ENCODE assay signal across 19 cellular contexts in the genomic region with DNA sequence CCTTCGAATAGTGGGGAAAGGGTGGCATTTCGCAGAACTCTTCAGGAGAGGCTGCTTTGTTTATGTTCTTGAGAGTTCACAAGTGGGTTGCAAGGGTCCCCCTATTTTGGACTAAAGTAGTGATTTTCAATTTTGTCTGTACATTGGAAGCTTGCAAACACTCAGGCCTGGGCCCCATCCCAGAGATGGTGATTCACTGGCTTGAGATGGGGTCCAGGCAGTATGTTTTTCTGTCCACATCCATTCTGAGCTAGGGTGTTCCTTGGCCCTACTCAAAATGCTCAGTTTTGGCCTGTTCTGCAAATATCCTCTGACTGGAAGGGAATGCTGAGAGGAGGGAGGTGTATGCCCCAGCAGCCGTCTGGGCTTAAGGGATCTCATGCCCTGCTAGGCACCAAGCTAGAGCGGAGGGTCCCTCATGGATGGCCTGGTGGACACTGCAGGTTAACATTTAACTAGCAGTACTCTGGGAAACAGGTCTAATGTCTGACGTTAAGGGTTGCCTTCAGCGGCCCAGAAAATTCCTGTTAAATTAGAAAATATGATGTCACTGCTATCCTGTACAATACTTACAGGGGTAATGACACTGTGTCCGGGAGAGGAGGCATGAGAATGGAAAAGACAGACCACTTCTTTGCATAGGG.
"Had no signal": no experiment of that assay in that cellular context is flagged by ENCODE, and none has a peak within 500 bp of the region (broad histone marks: within the 10 kb centered on the region; RNA-seq: fewer than 3 reads in every experiment).

No MANE protein-coding gene starts in this region.

- DNase-seq: activated CD8-positive, alpha-beta memory T cell treated with anti-CD3 and anti-CD28 coated beads, Interleukin-2, amount 50 U/mL, for 4 hours; activated naive CD4-positive, alpha-beta T cell; activated naive CD8-positive, alpha-beta T cell treated with anti-CD3 and anti-CD28 coated beads for 36 hours; activated T-cell treated with anti-CD3 and anti-CD28 coated beads, Interleukin-2, amount 50 U/mL, for 4 hours; foreskin fibroblast; islet precursor cell; left colon; lower lobe of right lung; naive B cell; stimulated activated CD4-positive, alpha-beta T cell treated with anti-CD3 and anti-CD28 coated beads, Interleukin-12 subunit alpha, Interleukin-12 subunit beta, amount 100 ng/mL, for 4 hours; stimulated activated CD4-positive, alpha-beta T cell treated with anti-CD3 and anti-CD28 coated beads, Interleukin-4, amount 100 ng/mL, for 4 hours; stimulated activated naive CD8-positive, alpha-beta T cell treated with anti-CD3 and anti-CD28 coated beads, Interleukin-15, Interleukin-2, amounts not matched to agents 100 U/mL and 50 U/mL, for 24 hours; T-helper 1 cell had no signal

- H3K9me3 ChIP-seq: breast epithelium, lower lobe of right lung, prostate gland, right atrium auricular region had no signal

- H3K9me3 Mint-ChIP-seq: activated naive CD8-positive, alpha-beta T cell treated with anti-CD3 and anti-CD28 coated beads for 36 hours; activated T-cell treated with anti-CD3 and anti-CD28 coated beads, Interleukin-2, amount 50 U/mL, for 4 hours; activated T-helper 2 cell treated with anti-CD3 and anti-CD28 coated beads, Interferon-gamma antibody, Interleukin-2, Interleukin-4, amounts not matched to agents 10 μg/mL and 5 μg/mL and 100 μg/mL, durations not matched to agents 14 hours and 24 hours and 36 hours; central memory CD8-positive, alpha-beta T cell; naive B cell; neural progenitor cell had no signal

- H3K9ac ChIP-seq: neural progenitor cell had no signal

- H3K36me3 Mint-ChIP-seq: activated naive CD8-positive, alpha-beta T cell treated with anti-CD3 and anti-CD28 coated beads for 36 hours; neural progenitor cell had no signal

- H3K27ac ChIP-seq: breast epithelium, lower lobe of right lung, neural progenitor cell, prostate gland, right atrium auricular region had no signal

- H3K4me1 Mint-ChIP-seq: central memory CD8-positive, alpha-beta T cell had no signal

- H3K4me3 Mint-ChIP-seq: activated naive CD8-positive, alpha-beta T cell treated with anti-CD3 and anti-CD28 coated beads for 36 hours; activated T-cell treated with anti-CD3 and anti-CD28 coated beads, Interleukin-2, amount 50 U/mL, for 4 hours; central memory CD8-positive, alpha-beta T cell; naive B cell; neural progenitor cell had no signal

- H2AFZ ChIP-seq: neural progenitor cell had no signal

- ATAC-seq: activated T-cell treated with anti-CD3 and anti-CD28 coated beads, Interleukin-2, amount 50 U/mL, for 4 hours; left colon; lower lobe of right lung; stimulated activated naive CD8-positive, alpha-beta T cell treated with anti-CD3 and anti-CD28 coated beads, Interleukin-15, Interleukin-2, amounts not matched to agents 100 U/mL and 50 U/mL, for 24 hours had no signal

- H3K4me1 ChIP-seq: breast epithelium, lower lobe of right lung, prostate gland, right atrium auricular region had no signal

- H3K36me3 ChIP-seq: breast epithelium, lower lobe of right lung, neural progenitor cell, prostate gland, right atrium auricular region had no signal

- H3K4me3 ChIP-seq: breast epithelium, lower lobe of right lung, neural progenitor cell, prostate gland, right atrium auricular region had no signal

- H3K27me3 ChIP-seq: breast epithelium, right atrium auricular region had no signal

- H3K27ac Mint-ChIP-seq: activated naive CD8-positive, alpha-beta T cell treated with anti-CD3 and anti-CD28 coated beads for 36 hours; activated T-helper 2 cell treated with anti-CD3 and anti-CD28 coated beads, Interferon-gamma antibody, Interleukin-2, Interleukin-4, amounts not matched to agents 10 μg/mL and 5 μg/mL and 100 μg/mL, durations not matched to agents 14 hours and 24 hours and 36 hours; naive B cell had no signal
